In genomic region chr1:24927886-24928630, GRCh38 we compare ENCODE assay signal across 11 cellular contexts. TPM values are rescaled to one million over a fixed set of nuclear protein-coding genes. Genes with fewer than 3 reads are reported as not detected.
DNase-seq lines count a peak whose midpoint lies in the region; ATAC-seq and TF ChIP-seq lines count a peak whose summit lies in the region.
"Had no signal": no experiment of that assay in that cellular context is flagged by ENCODE, and none has a peak within 500 bp of the region (broad histone marks: within the 10 kb centered on the region; RNA-seq: fewer than 3 reads in every experiment).

No MANE protein-coding gene starts in this region.

- H3K4me3 ChIP-seq in GM23338 = peak overlapping the region; percentile 63
- peak overlapping the region; percentile 25 to 43 (median 33) for H3K4me3 ChIP-seq in right lobe of liver

- DNase-seq in AML-193 (lab: John Stamatoyannopoulos, UW) (peak; percentile 34 to 49), GM23338 (ENCODE audit: low spot score) (peak; percentile 33), right lobe of liver (no peak), HFFc6 (no peak), activated gamma-delta T cell (lab: John Stamatoyannopoulos, UW) (no peak)
- no peak for DNase-seq in activated naive CD4-positive, alpha-beta T cell treated with anti-CD3 and anti-CD28 coated beads, Interleukin-2, amount 50 U/mL, for 72 hours (ENCODE audit: low spot score in 2 of 2)
- DNase-seq in stimulated activated CD8-positive, alpha-beta memory T cell treated with anti-CD3 and anti-CD28 coated beads, Interleukin-4, amount 100 ng/mL, for 48 hours = no peak
- DNase-seq: GOT3, NCI-H1048 had no signal

- H3K27ac ChIP-seq in GM23338 (ENCODE audit: low read depth) (no peak overlapping the region), right lobe of liver (peak overlapping the region in 2 of 3 donors; percentile 51 to 53)

- H3K27ac Mint-ChIP-seq in GM23338 (no peak overlapping the region), HFFc6 (no peak overlapping the region)
- peak overlapping the region; percentile 86 to 96 for H3K27ac Mint-ChIP-seq in activated naive CD4-positive, alpha-beta T cell treated with anti-CD3 and anti-CD28 coated beads, Interleukin-2, amount 50 U/mL, for 72 hours

- H4K20me1 ChIP-seq in GM23338 (replicated peaks; ENCODE audit: insufficient read depth) = no peaks in the 10 kb centered on the region

- H2AFZ ChIP-seq in GM23338 = no peak overlapping the region; the same call in 1 of the 2 replicates

- H3K9me2 ChIP-seq in GM23338 (ENCODE audit: insufficient read depth) = no peaks in the 10 kb centered on the region

- peak overlapping the region; percentile 89 for H3K4me2 ChIP-seq in GM23338

- H3K4me1 Mint-ChIP-seq in GM23338 = peaks cover 42% of the 10 kb centered on the region
- H3K4me1 Mint-ChIP-seq in HFFc6 (ENCODE audit: low read depth) = peaks cover 16% of the 10 kb centered on the region

- no peak for TF ChIP-seq CTCF in GM23338 (conservative IDR thresholded peaks at IDR 0.05; ENCODE audit: low read depth in 2 of 2)
- no peak for TF ChIP-seq CTCF in right lobe of liver (IDR thresholded peaks at IDR 0.05)
- no peak for TF ChIP-seq CTCF in HFFc6 (IDR thresholded peaks at IDR 0.05)

- H3K4me1 ChIP-seq in GM23338 (ENCODE audit: insufficient read depth) = peaks cover 43% of the 10 kb centered on the region
- H3K4me1 ChIP-seq in right lobe of liver = peaks cover 0 to 12% (median 6%) of the 10 kb centered on the region in 4 donors

- TF ChIP-seq POLR2A in right lobe of liver (IDR thresholded peaks at IDR 0.05) = no peak

- H3K79me2 ChIP-seq in GM23338 (replicated peaks; ENCODE audit: insufficient read depth) = no peaks in the 10 kb centered on the region

- H3K9me3 Mint-ChIP-seq in GM23338 (peaks cover 7% of the 10 kb centered on the region; the same call in 1 of the 3 replicates), HFFc6 (no peaks in the 10 kb centered on the region)
- H3K9me3 Mint-ChIP-seq in activated naive CD4-positive, alpha-beta T cell treated with anti-CD3 and anti-CD28 coated beads, Interleukin-2, amount 50 U/mL, for 72 hours = no peaks in the 10 kb centered on the region

- H3K36me3 Mint-ChIP-seq in GM23338 (ENCODE audit: low read depth) (no peaks in the 10 kb centered on the region), HFFc6 (ENCODE audit: low read depth) (no peaks in the 10 kb centered on the region)
- H3K36me3 Mint-ChIP-seq in activated naive CD4-positive, alpha-beta T cell treated with anti-CD3 and anti-CD28 coated beads, Interleukin-2, amount 50 U/mL, for 72 hours = peaks cover 47 to 57% of the 10 kb centered on the region in 2 donors

- H3F3A ChIP-seq in GM23338 (replicated peaks; ENCODE audit: low read depth) = peaks cover 25% of the 10 kb centered on the region; the same call in 1 of the 2 replicates

- H3K36me3 ChIP-seq in GM23338 (ENCODE audit: insufficient read depth) (no peaks in the 10 kb centered on the region), right lobe of liver (no peaks in the 10 kb centered on the region)

- H3K27me3 Mint-ChIP-seq in GM23338 (ENCODE audit: insufficient read depth, low read depth, poor library complexity) = peaks cover 76% of the 10 kb centered on the region
- peaks cover 65% of the 10 kb centered on the region for H3K27me3 Mint-ChIP-seq in HFFc6 (ENCODE audit: insufficient read depth)

- no peaks in the 10 kb centered on the region for H3K9me3 ChIP-seq in right lobe of liver
- H3K9me3 ChIP-seq: mucosa of descending colon had no signal

- WGBS in right lobe of liver (ENCODE audit: insufficient coverage, low coverage, low lambda C conversion rate, missing lambda C conversion rate) = 8% methylated on average over 13 of the region's 14 CpGs

- H3K4me3 Mint-ChIP-seq in GM23338 (peak overlapping the region; percentile 58), HFFc6 (no peak overlapping the region; the same call in 1 of the 2 replicates)

- intact Hi-C loops in right lobe of liver (cut with DNase I) = no loop called here

- H3K27me3 ChIP-seq in GM23338 (ENCODE audit: insufficient read depth) (peaks cover 87% of the 10 kb centered on the region), right lobe of liver (peaks cover 5 to 65% of the 10 kb centered on the region in 2 donors)

- ATAC-seq in GM23338 (no peak), right lobe of liver (no peak), HG02678 (IDR thresholded peaks at IDR 0.05; ENCODE audit: unreplicated experiment) (no peak)
- ATAC-seq in activated naive CD4-positive, alpha-beta T cell treated with anti-CD3 and anti-CD28 coated beads, Interleukin-2, amount 50 U/mL, for 72 hours = no peak

TF ChIP-seq in GM23338, 12 proteins besides CTCF, POLR2A, EP300 and RAD21 (continues in another document):
- no peak for TF ChIP-seq ETS1 (IDR thresholded peaks at IDR 0.05)
- no peak for TF ChIP-seq EZH2phosphoT487 (IDR thresholded peaks at IDR 0.05; ENCODE audit: unreplicated experiment)
- TF ChIP-seq NANOG (IDR thresholded peaks at IDR 0.05; ENCODE audit: borderline replicate concordance) = no peak
- TF ChIP-seq ZNF462 (CRISPR knock-in tag; IDR thresholded peaks at IDR 0.05) = no peak
- TF ChIP-seq POLR2AphosphoS5 (IDR thresholded peaks at IDR 0.05; ENCODE audit: low read depth) = no peak
- TF ChIP-seq CREB1 (CRISPR knock-in tag; IDR thresholded peaks at IDR 0.05; ENCODE audit: low read depth) = no peak

RNA-seq across cellular contexts. Expression of gene RUNX3, which starts 2.0 kb away (rescaled TPM):
- 0.12 and 0.73 TPM in 2 replicates for total RNA-seq in GM23338 (2014; rRNA removed; shearing (Covaris generic))
- polyA plus RNA-seq in GM23338 (2016; fragmentation: Nextera tagmentation; extraction: Ambion mirVana) = 0.23 and 0.26 TPM in 2 replicates
- 100 to 1,000 TPM; 119 to 136 TPM for total RNA-seq in activated naive CD4-positive, alpha-beta T cell treated with anti-CD3 and anti-CD28 coated beads, Interleukin-2, amount 50 U/mL, for 72 hours
- total RNA-seq in right lobe of liver = 1 to 10 TPM in 3 of 6 experiments, under 1 TPM in 3; 0.46 to 3.1 (median 0.84) TPM
- total RNA-seq in HFFc6 (2021; fragmentation: NEBNext Ultra II Directional; extraction: Animal tissue kit (Norgen Biotek cat#: 25700)) = not detected

Comparison
In these comparisons a context has a peak if more than half of its experiments do, and no peak if none do; other contexts are left out.
1. DNase-seq: peak in AML-193 (2 of 2) and GM23338 (single experiment); none in activated naive CD4-positive, alpha-beta T cell treated with anti-CD3 and anti-CD28 coated beads, Interleukin-2, amount 50 U/mL, for 72 hours (0 of 2), right lobe of liver (0 of 3), HFFc6 (single experiment), stimulated activated CD8-positive, alpha-beta memory T cell treated with anti-CD3 and anti-CD28 coated beads, Interleukin-4, amount 100 ng/mL, for 48 hours (single experiment) and activated gamma-delta T cell (single experiment).
2. H3K27ac Mint-ChIP-seq: peak in activated naive CD4-positive, alpha-beta T cell treated with anti-CD3 and anti-CD28 coated beads, Interleukin-2, amount 50 U/mL, for 72 hours (2 of 2); none in GM23338 (single experiment) and HFFc6 (single experiment).
3. RNA of gene RUNX3, which starts 2.0 kb away (total RNA-seq): 119 to 136 TPM in activated naive CD4-positive, alpha-beta T cell treated with anti-CD3 and anti-CD28 coated beads, Interleukin-2, amount 50 U/mL, for 72 hours; 0.46 to 3.1 TPM in right lobe of liver, 0.12 to 0.73 TPM in GM23338 and not detected in HFFc6; every median in the first group is over 10 times any median in the second.